Comparison of ENCODE assay signal across 8 cellular contexts in genomic region chr11:26297179-26297970, GRCh38. TPM values are rescaled to one million over a fixed set of nuclear protein-coding genes. Genes with fewer than 3 reads are reported as not detected.
DNase-seq lines count a peak whose midpoint lies in the region; ATAC-seq and TF ChIP-seq lines count a peak whose summit lies in the region.

No MANE protein-coding gene starts in this region.

- CTCF ChIA-PET in MCF 10A (lab: Yijun Ruan, JAX): interaction anchor here (0.5 to 4.7 kb wide), 49 partner anchors 8 to 944 kb away, joined by 3 to 53 read pairs (median 3); no protein-coding TSS in a partner anchor

- BruUV-seq in MCF 10A (replicated peaks; lab: Mats Ljungman, UMichigan): no TSS peak

- no peaks in the 10 kb centered on the region for H3K36me3 ChIP-seq in BE2C
- H3K36me3 ChIP-seq in effector memory CD4-positive, alpha-beta T cell (ENCODE audit: control insufficient read depth, insufficient read depth, low read length): no peaks in the 10 kb centered on the region

- no peak overlapping the region for H3K4me3 ChIP-seq in BE2C (ENCODE audit: low read depth, low read length)
- H3K4me3 ChIP-seq in effector memory CD4-positive, alpha-beta T cell (ENCODE audit: insufficient read depth, low read depth, low read length, poor library complexity, severe bottlenecking): no peak overlapping the region

- H3K4me1 ChIP-seq in BE2C: no peaks in the 10 kb centered on the region
- no peaks in the 10 kb centered on the region for H3K4me1 ChIP-seq in effector memory CD4-positive, alpha-beta T cell (ENCODE audit: control insufficient read depth, insufficient read depth, low read length, poor library complexity, severe bottlenecking)

- H3K36me3 Mint-ChIP-seq in MCF 10A (ENCODE audit: insufficient read depth, unreplicated experiment): no peaks in the 10 kb centered on the region

- DNase-seq in BE2C (peak; percentile 9), NCI-H446 (lab: John Stamatoyannopoulos, UW) (peak; percentile 7 to 57), MCF 10A (ENCODE audit: unreplicated experiment) (peak; percentile 64), left colon (no peak)
- no peak for DNase-seq in effector memory CD4-positive, alpha-beta T cell

- H3K9me3 Mint-ChIP-seq in MCF 10A (ENCODE audit: unreplicated experiment): no peaks in the 10 kb centered on the region

- H3K27me3 ChIP-seq in BE2C: no peaks in the 10 kb centered on the region
- no peaks in the 10 kb centered on the region for H3K27me3 ChIP-seq in effector memory CD4-positive, alpha-beta T cell (replicated peaks; ENCODE audit: control insufficient read depth, insufficient read depth, low read length, poor library complexity, severe bottlenecking)

- H3K9me3 ChIP-seq in BE2C: no peaks in the 10 kb centered on the region
- H3K9me3 ChIP-seq in effector memory CD4-positive, alpha-beta T cell (ENCODE audit: control insufficient read depth, low read length): no peaks in the 10 kb centered on the region

- no peak overlapping the region for H3K4me3 Mint-ChIP-seq in MCF 10A (ENCODE audit: unreplicated experiment)

- no peaks in the 10 kb centered on the region for H3K4me1 Mint-ChIP-seq in MCF 10A (ENCODE audit: insufficient read depth, unreplicated experiment)

- ATAC-seq in GM18907 (IDR thresholded peaks at IDR 0.05; ENCODE audit: unreplicated experiment) (peak; percentile 96), HG03139 (IDR thresholded peaks at IDR 0.05; ENCODE audit: unreplicated experiment) (peak; percentile 76), left colon (peak; percentile 67), GM18873 (IDR thresholded peaks at IDR 0.05; ENCODE audit: low FRiP score, unreplicated experiment) (no peak)

- H3K27ac Mint-ChIP-seq in MCF 10A (ENCODE audit: low read depth, unreplicated experiment): peak overlapping the region; percentile 52

- POLR2A ChIA-PET in MCF 10A (lab: Yijun Ruan, JAX): interaction anchor here (1.2 kb wide), 1 partner anchor 354 kb away, joined by 3 read pairs; no protein-coding TSS in a partner anchor

- peaks cover 16% of the 10 kb centered on the region for H3K27me3 Mint-ChIP-seq in MCF 10A (ENCODE audit: insufficient read depth, unreplicated experiment)

- TF ChIP-seq CTCF in BE2C (IDR thresholded peaks at IDR 0.05; ENCODE audit: low read depth, low read length) (peak; percentile 55), MCF 10A (IDR thresholded peaks at IDR 0.05; ENCODE audit: unreplicated experiment) (peak; percentile 50)

- no peak overlapping the region for H3K27ac ChIP-seq in effector memory CD4-positive, alpha-beta T cell (ENCODE audit: insufficient read depth, low read length, poor library complexity, severe bottlenecking)

- intact Hi-C loops in MCF 10A (cut with micrococcal nuclease) (loop anchor here (1.0 to 10.0 kb wide), 5 partner anchors 254 to 862 kb away; no protein-coding TSS in a partner anchor), left colon (cut with DNase I, micrococcal nuclease) (loop anchor here in 1 of 2 donors (10.0 kb wide), 2 partner anchors 347 to 857 kb away; no protein-coding TSS in a partner anchor)

RNA-seq across cellular contexts. Expression of gene ANO3, which starts 34.6 kb away (rescaled TPM):
- polyA plus RNA-seq in BE2C (2012; ENCODE audit: insufficient read depth, insufficient read length, low read depth): not detected
- total RNA-seq in MCF 10A (2022): not detected in 2 replicates
- total RNA-seq in left colon: under 1 TPM; 0.09 to 0.36 TPM

Comparison
In these comparisons a context has a peak if more than half of its experiments do, and no peak if none do; other contexts are left out.
1. DNase-seq: peak in BE2C (single experiment), NCI-H446 (2 of 2) and MCF 10A (single experiment); none in left colon (0 of 2) and effector memory CD4-positive, alpha-beta T cell (0 of 3).